ENCODE assay signal across 15 cellular contexts in genomic region chr17:9006175-9006767, GRCh38. TPM values are rescaled to one million over a fixed set of nuclear protein-coding genes. Genes with fewer than 3 reads are reported as not detected.
DNase-seq lines count a peak whose midpoint lies in the region; ATAC-seq and TF ChIP-seq lines count a peak whose summit lies in the region.
"Had no signal": no experiment of that assay in that cellular context is flagged by ENCODE, and none has a peak within 500 bp of the region (broad histone marks: within the 10 kb centered on the region; RNA-seq: fewer than 3 reads in every experiment).

No MANE protein-coding gene starts in this region.

- H3K79me2 ChIP-seq in neural progenitor cell (ENCODE audit: low read depth), result no peaks in the 10 kb centered on the region

- H3K4me1 ChIP-seq in neural progenitor cell, result peaks cover 18% of the 10 kb centered on the region

- H3K9ac ChIP-seq in neural progenitor cell, result no peak overlapping the region

- no peaks in the 10 kb centered on the region for H3K36me3 Mint-ChIP-seq in neural progenitor cell
- H3K36me3 Mint-ChIP-seq: CD8-positive, alpha-beta T cell had no signal

- no peak overlapping the region for H3K27ac Mint-ChIP-seq in neural progenitor cell
- H3K27ac Mint-ChIP-seq: CD14-positive monocyte; CD8-positive, alpha-beta T cell had no signal

- no peaks in the 10 kb centered on the region for H3K9me3 ChIP-seq in neural progenitor cell (ENCODE audit: low read depth)

- H3K9me3 Mint-ChIP-seq in neural progenitor cell, result peaks cover 6% of the 10 kb centered on the region
- H3K9me3 Mint-ChIP-seq: CD8-positive, alpha-beta T cell had no signal

- H3F3A ChIP-seq in neural progenitor cell (ENCODE audit: low read depth), result peaks cover 29% of the 10 kb centered on the region

- DNase-seq in activated CD8-positive, alpha-beta memory T cell treated with anti-CD3 and anti-CD28 coated beads, Interleukin-2, amount 50 U/mL, for 48 hours, result peak; percentile 3
- DNase-seq in activated CD8-positive, alpha-beta memory T cell treated with anti-CD3 and anti-CD28 coated beads, Interleukin-2, amount 50 U/mL, for 4 hours, result no peak
- DNase-seq in islet precursor cell (peak; percentile 33), neural progenitor cell (ENCODE audit: low spot score) (no peak), DMS 273 treated with DMSO at 0.1 percent for 48 hours (lab: John Stamatoyannopoulos, UW) (no peak)
- DNase-seq: CD8-positive, alpha-beta T cell; COR-L47; DND-41; GDM1; HCEC 1CT had no signal

- no peak overlapping the region for H3K4me3 ChIP-seq in neural progenitor cell

- peaks cover 8% of the 10 kb centered on the region for H3K4me1 Mint-ChIP-seq in neural progenitor cell

- H3K4me3 Mint-ChIP-seq in neural progenitor cell, result peak overlapping the region; percentile 53
- H3K4me3 Mint-ChIP-seq: CD8-positive, alpha-beta T cell had no signal

- no peak overlapping the region for H3K27ac ChIP-seq in neural progenitor cell
- H3K27ac ChIP-seq: 22Rv1 had no signal

- H3K4me2 ChIP-seq in neural progenitor cell, result no peak overlapping the region

- H2AFZ ChIP-seq in neural progenitor cell (replicated peaks), result no peak overlapping the region

- ATAC-seq in HG02642 (IDR thresholded peaks at IDR 0.05; ENCODE audit: poor library complexity, unreplicated experiment) (no peak), GM18870 (IDR thresholded peaks at IDR 0.05; ENCODE audit: unreplicated experiment) (no peak)
- ATAC-seq: CD8-positive, alpha-beta T cell had no signal

- no peak for TF ChIP-seq CTCF in neural progenitor cell (IDR thresholded peaks at IDR 0.05)

- peaks cover 49% of the 10 kb centered on the region for H3K27me3 Mint-ChIP-seq in neural progenitor cell (ENCODE audit: insufficient read depth, low read depth)

- H4K20me1 ChIP-seq in neural progenitor cell (ENCODE audit: low read depth), result peaks cover 18% of the 10 kb centered on the region

- no peaks in the 10 kb centered on the region for H3K36me3 ChIP-seq in neural progenitor cell

- H3K27me3 ChIP-seq in neural progenitor cell, result peaks cover 98% of the 10 kb centered on the region

RNA-seq across cellular contexts. Expression of gene NTN1, which starts 15.0 kb away (rescaled TPM):
- 0.45 and 2.4 TPM in 2 replicates for total RNA-seq in neural progenitor cell (ENCODE audit: low replicate concordance)

RNA-seq across cellular contexts. Expression of gene PIK3R5, which starts 40.8 kb away (rescaled TPM):
- 0.90 and 0.99 TPM in 2 replicates for total RNA-seq in neural progenitor cell (ENCODE audit: low replicate concordance)
- total RNA-seq: H4 had no signal

Comparison
In these comparisons a context has a peak if more than half of its experiments do, and no peak if none do; other contexts are left out.
1. DNase-seq: peak in activated CD8-positive, alpha-beta memory T cell treated with anti-CD3 and anti-CD28 coated beads, Interleukin-2, amount 50 U/mL, for 48 hours (single experiment) and islet precursor cell (single experiment); none in activated CD8-positive, alpha-beta memory T cell treated with anti-CD3 and anti-CD28 coated beads, Interleukin-2, amount 50 U/mL, for 4 hours (single experiment), neural progenitor cell (single experiment) and DMS 273 treated with DMSO at 0.1 percent for 48 hours (single experiment).